In the genomic region with DNA sequence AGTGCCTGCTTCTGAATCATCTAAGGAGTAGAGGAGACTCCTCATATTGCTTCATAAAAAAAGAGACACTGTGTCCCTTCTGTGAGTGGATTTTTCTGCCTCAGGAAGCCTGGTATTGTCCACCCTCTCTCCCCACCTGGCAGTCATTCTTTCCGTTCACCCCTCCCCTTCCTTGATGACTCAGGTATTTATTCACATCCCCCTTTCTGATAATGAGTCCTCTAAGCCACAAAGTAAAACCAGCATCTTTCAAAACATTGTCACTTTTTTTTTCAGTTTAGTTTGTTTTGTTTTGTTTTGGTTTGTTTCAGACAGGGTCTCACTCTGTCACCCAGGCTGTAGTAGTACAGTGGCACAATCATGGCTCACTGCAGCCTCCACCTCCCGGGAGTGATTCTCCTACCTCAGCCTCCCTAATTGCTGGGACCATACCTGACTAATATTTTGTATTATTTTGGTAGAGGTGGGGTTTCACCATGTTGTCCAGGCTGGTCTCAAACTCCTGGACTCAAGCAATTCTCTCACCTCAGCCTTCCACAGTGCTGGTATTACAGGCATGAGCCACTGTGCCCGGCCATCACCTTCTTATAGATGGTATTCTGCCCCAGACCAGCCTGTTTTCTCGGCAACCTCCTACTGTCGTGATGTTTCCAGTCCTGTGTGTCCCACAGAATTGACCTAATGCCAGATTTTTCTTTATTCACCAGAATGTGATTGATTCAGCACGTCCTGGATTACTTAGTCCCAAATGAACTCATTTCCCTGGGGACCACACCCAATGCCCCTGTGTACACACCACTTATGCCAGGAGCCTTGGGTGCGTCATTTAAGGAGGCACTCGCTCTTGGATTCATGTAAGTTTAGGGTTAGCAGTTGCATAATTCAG, we compare ENCODE assay signal across 1 cellular context.
TF ChIP-seq lines count a peak whose summit lies in the region.

No MANE protein-coding gene starts in this region.

TF ChIP-seq in GM23338, 12 proteins besides CTCF, POLR2A, EP300 and RAD21 (continued from another document):
- TF ChIP-seq, protein P1, sequence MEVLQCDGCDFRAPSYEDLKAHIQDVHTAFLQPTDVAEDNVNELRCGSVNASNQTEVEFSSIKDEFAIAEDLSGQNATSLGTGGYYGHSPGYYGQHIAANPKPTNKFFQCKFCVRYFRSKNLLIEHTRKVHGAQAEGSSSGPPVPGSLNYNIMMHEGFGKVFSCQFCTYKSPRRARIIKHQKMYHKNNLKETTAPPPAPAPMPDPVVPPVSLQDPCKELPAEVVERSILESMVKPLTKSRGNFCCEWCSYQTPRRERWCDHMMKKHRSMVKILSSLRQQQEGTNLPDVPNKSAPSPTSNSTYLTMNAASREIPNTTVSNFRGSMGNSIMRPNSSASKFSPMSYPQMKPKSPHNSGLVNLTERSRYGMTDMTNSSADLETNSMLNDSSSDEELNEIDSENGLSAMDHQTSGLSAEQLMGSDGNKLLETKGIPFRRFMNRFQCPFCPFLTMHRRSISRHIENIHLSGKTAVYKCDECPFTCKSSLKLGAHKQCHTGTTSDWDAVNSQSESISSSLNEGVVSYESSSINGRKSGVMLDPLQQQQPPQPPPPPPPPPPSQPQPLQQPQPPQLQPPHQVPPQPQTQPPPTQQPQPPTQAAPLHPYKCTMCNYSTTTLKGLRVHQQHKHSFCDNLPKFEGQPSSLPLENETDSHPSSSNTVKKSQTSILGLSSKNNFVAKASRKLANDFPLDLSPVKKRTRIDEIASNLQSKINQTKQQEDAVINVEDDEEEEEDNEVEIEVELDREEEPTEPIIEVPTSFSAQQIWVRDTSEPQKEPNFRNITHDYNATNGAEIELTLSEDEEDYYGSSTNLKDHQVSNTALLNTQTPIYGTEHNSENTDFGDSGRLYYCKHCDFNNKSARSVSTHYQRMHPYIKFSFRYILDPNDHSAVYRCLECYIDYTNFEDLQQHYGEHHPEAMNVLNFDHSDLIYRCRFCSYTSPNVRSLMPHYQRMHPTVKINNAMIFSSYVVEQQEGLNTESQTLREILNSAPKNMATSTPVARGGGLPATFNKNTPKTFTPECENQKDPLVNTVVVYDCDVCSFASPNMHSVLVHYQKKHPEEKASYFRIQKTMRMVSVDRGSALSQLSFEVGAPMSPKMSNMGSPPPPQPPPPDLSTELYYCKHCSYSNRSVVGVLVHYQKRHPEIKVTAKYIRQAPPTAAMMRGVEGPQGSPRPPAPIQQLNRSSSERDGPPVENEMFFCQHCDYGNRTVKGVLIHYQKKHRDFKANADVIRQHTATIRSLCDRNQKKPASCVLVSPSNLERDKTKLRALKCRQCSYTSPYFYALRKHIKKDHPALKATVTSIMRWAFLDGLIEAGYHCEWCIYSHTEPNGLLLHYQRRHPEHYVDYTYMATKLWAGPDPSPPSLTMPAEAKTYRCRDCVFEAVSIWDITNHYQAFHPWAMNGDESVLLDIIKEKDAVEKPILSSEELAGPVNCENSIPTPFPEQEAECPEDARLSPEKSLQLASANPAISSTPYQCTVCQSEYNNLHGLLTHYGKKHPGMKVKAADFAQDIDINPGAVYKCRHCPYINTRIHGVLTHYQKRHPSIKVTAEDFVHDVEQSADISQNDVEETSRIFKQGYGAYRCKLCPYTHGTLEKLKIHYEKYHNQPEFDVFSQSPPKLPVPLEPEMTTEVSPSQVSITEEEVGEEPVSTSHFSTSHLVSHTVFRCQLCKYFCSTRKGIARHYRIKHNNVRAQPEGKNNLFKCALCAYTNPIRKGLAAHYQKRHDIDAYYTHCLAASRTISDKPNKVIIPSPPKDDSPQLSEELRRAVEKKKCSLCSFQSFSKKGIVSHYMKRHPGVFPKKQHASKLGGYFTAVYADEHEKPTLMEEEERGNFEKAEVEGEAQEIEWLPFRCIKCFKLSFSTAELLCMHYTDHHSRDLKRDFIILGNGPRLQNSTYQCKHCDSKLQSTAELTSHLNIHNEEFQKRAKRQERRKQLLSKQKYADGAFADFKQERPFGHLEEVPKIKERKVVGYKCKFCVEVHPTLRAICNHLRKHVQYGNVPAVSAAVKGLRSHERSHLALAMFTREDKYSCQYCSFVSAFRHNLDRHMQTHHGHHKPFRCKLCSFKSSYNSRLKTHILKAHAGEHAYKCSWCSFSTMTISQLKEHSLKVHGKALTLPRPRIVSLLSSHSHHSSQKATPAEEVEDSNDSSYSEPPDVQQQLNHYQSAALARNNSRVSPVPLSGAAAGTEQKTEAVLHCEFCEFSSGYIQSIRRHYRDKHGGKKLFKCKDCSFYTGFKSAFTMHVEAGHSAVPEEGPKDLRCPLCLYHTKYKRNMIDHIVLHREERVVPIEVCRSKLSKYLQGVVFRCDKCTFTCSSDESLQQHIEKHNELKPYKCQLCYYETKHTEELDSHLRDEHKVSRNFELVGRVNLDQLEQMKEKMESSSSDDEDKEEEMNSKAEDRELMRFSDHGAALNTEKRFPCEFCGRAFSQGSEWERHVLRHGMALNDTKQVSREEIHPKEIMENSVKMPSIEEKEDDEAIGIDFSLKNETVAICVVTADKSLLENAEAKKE (CRISPR knock-in tag; IDR thresholded peaks at IDR 0.05) = no peak
